In genomic region chr17:49861150-49861884, GRCh38 we compare ENCODE assay signal across 9 cellular contexts. TPM values are rescaled to one million over a fixed set of nuclear protein-coding genes. Genes with fewer than 3 reads are reported as not detected.
DNase-seq lines count a peak whose midpoint lies in the region; ATAC-seq and TF ChIP-seq lines count a peak whose summit lies in the region.
"Had no signal": no experiment of that assay in that cellular context is flagged by ENCODE, and none has a peak within 500 bp of the region (broad histone marks: within the 10 kb centered on the region; RNA-seq: fewer than 3 reads in every experiment).

No MANE protein-coding gene starts in this region.

- TF ChIP-seq RAD21 in SK-N-SH (IDR thresholded peaks at IDR 0.05; ENCODE audit: low read length), result peak; percentile 84

- H3K4me1 ChIP-seq in SK-N-SH (ENCODE audit: control insufficient read depth in 1 of 2, insufficient read depth in 2 of 2, low read depth in 1 of 2, low read length in 1 of 2) (no peaks in the 10 kb centered on the region), right atrium auricular region (peaks cover 0 to 10% of the 10 kb centered on the region in 2 donors)

- H4K20me1 ChIP-seq in SK-N-SH (ENCODE audit: insufficient read depth), result no peaks in the 10 kb centered on the region

- H3K27ac ChIP-seq in SK-N-SH (ENCODE audit: low read depth in 2 of 2, low read length in 1 of 2), result no peak overlapping the region
- no peak overlapping the region for H3K27ac ChIP-seq in right atrium auricular region
- H3K27ac ChIP-seq: SJSA1 had no signal

- H3K4me3 ChIP-seq in SK-N-SH (ENCODE audit: low read depth in 2 of 2, low read length in 1 of 2) (no peak overlapping the region), right atrium auricular region (no peak overlapping the region)
- H3K4me3 ChIP-seq: SJSA1 had no signal

- TF ChIP-seq CTCF in SK-N-SH (IDR thresholded peaks at IDR 0.05) (peak; percentile 85), right atrium auricular region (IDR thresholded peaks at IDR 0.05) (peak; percentile 77 to 88)

- H3K79me2 ChIP-seq in SK-N-SH (ENCODE audit: insufficient read depth), result no peaks in the 10 kb centered on the region

- no peak overlapping the region for H3K4me2 ChIP-seq in SK-N-SH

- H2AFZ ChIP-seq in SK-N-SH (ENCODE audit: low read depth), result no peak overlapping the region

- H3K9me3 ChIP-seq in SK-N-SH, result no peaks in the 10 kb centered on the region
- no peaks in the 10 kb centered on the region for H3K9me3 ChIP-seq in right atrium auricular region
- H3K9me3 ChIP-seq: SJSA1 had no signal

- WGBS in SK-N-SH (ENCODE audit: low lambda C conversion rate), result 20% methylated on average over 16 of the region's 16 CpGs

- no peak for TF ChIP-seq EP300 in SK-N-SH (IDR thresholded peaks at IDR 0.05; ENCODE audit: borderline replicate concordance in 1 of 2, low read depth in 1 of 2, low read length in 1 of 2)

- H3F3A ChIP-seq in SK-N-SH (replicated peaks; ENCODE audit: insufficient read depth), result no peaks in the 10 kb centered on the region

- POLR2A ChIA-PET in SK-N-SH (lab: Yijun Ruan, JAX), result interaction anchor here (0.7 to 1.8 kb wide), 5 partner anchors 13 to 137 kb away, joined by 3 to 7 read pairs (median 4); partner anchors contain the start of gene DLX3

- in situ Hi-C loops in Caki2 (cut with HindIII; ENCODE audit: low pct_unique_long_range_greater_than_20kb, low sequenced_read_pairs), result no loop called here

- H3K36me3 ChIP-seq in SK-N-SH (replicated peaks in 1 of 2; ENCODE audit: control insufficient read depth in 1 of 2, insufficient read depth in 2 of 2, low read length in 1 of 2) (no peaks in the 10 kb centered on the region), right atrium auricular region (no peaks in the 10 kb centered on the region)
- H3K36me3 ChIP-seq: SJSA1 had no signal

- peaks cover 6% of the 10 kb centered on the region; the same call in 1 of the 2 replicates for H3K27me3 ChIP-seq in SK-N-SH (ENCODE audit: insufficient read depth)
- H3K27me3 ChIP-seq in right atrium auricular region, result no peaks in the 10 kb centered on the region

- H3K9me2 ChIP-seq in SK-N-SH, result no peaks in the 10 kb centered on the region

- CTCF ChIA-PET in SK-N-SH (lab: Yijun Ruan, JAX), result interaction anchor here (0.6 to 40.4 kb wide), 44 partner anchors 10 to 294 kb away, joined by 3 to 1665 read pairs (median 4); partner anchors contain the start of genes DLX3, SLC35B1 and TAC4

- DNase-seq in Caki2 (ENCODE audit: low read depth) (peak; percentile 49), HS-27A (ENCODE audit: low read depth) (peak; percentile 24), SK-N-SH (peak; percentile 93), right atrium auricular region (ENCODE audit: low spot score) (no peak), amniotic stem cell (lab: John Stamatoyannopoulos, UW) (no peak)
- DNase-seq in activated naive CD4-positive, alpha-beta T cell treated with anti-CD3 and anti-CD28 coated beads, Interleukin-2, amount 50 U/mL, for 16 hours, result peak; percentile 60
- DNase-seq in stimulated activated CD4-positive, alpha-beta T cell treated with anti-CD3 and anti-CD28 coated beads, Interleukin-12 subunit alpha, Interleukin-12 subunit beta, amount 100 ng/mL, for 4 hours, result peak; percentile 59

- no peak overlapping the region for H3K9ac ChIP-seq in SK-N-SH

- no peak for ATAC-seq in HG03520 (IDR thresholded peaks at IDR 0.05; ENCODE audit: unreplicated experiment)

TF ChIP-seq in SK-N-SH, 30 proteins besides CTCF, POLR2A, EP300 and RAD21:
- TF ChIP-seq FOXJ3 (CRISPR knock-in tag; IDR thresholded peaks at IDR 0.05) (no peak), SMC3 (IDR thresholded peaks at IDR 0.05; ENCODE audit: low read depth, low read length) (peak; percentile 93)

RNA-seq across cellular contexts. Expression of gene TAC4, which starts 13.4 kb away (rescaled TPM):
- total RNA-seq in Caki2 (2014; rRNA removed; shearing (Covaris generic); ENCODE audit: low replicate concordance), result not detected in 2 replicates
- not detected in 2 replicates for polyA plus RNA-seq in SK-N-SH (2012; rRNA removed)
- polyA plus RNA-seq in SK-N-SH (2012; cell fraction: cytosol; rRNA removed), result not detected in 2 replicates
- not detected in 2 replicates for polyA plus RNA-seq in SK-N-SH (2012; cell fraction: nucleus; rRNA removed)
- total RNA-seq in right atrium auricular region, result not detected
- total RNA-seq: SJSA1 had no signal

Comparison
In these comparisons a context has a peak if more than half of its experiments do, and no peak if none do; other contexts are left out.
1. DNase-seq: peak in Caki2 (single experiment), HS-27A (single experiment), SK-N-SH (single experiment), activated naive CD4-positive, alpha-beta T cell treated with anti-CD3 and anti-CD28 coated beads, Interleukin-2, amount 50 U/mL, for 16 hours (single experiment) and stimulated activated CD4-positive, alpha-beta T cell treated with anti-CD3 and anti-CD28 coated beads, Interleukin-12 subunit alpha, Interleukin-12 subunit beta, amount 100 ng/mL, for 4 hours (single experiment); none in right atrium auricular region (single experiment) and amniotic stem cell (single experiment).